ENCODE assay signal across 1 cellular context in genomic region chr20:18679020-18679419, GRCh38.
TF ChIP-seq lines count a peak whose summit lies in the region.

No MANE protein-coding gene starts in this region.

TF ChIP-seq in SK-N-SH treated with all-trans-retinoic acid at 6 μM for 48 hours, 23 proteins besides CTCF, POLR2A, EP300 and RAD21 (continued from another document):
- no peak for TF ChIP-seq PATZ1 (CRISPR knock-in tag; IDR thresholded peaks at IDR 0.05; ENCODE audit: borderline replicate concordance)
- TF ChIP-seq CSDC2 (CRISPR knock-in tag; IDR thresholded peaks at IDR 0.05) = no peak
- no peak for TF ChIP-seq ZC3H10 (CRISPR knock-in tag; IDR thresholded peaks at IDR 0.05)
- TF ChIP-seq ZNF8 (CRISPR knock-in tag; IDR thresholded peaks at IDR 0.05) = no peak
